Comparison of ENCODE assay signal across 8 cellular contexts in genomic region chr7:129524405-129524804, GRCh38. TPM values are rescaled to one million over a fixed set of nuclear protein-coding genes. Genes with fewer than 3 reads are reported as not detected.
DNase-seq lines count a peak whose midpoint lies in the region; ATAC-seq and TF ChIP-seq lines count a peak whose summit lies in the region.
"Not testable (repeated sequence)": the region's sequence is repeated elsewhere in the genome, so short reads cannot be mapped to it uniquely, and the experiment has no call there.
"Had no signal": no experiment of that assay in that cellular context is flagged by ENCODE, and none has a peak within 500 bp of the region (broad histone marks: within the 10 kb centered on the region; RNA-seq: fewer than 3 reads in every experiment).

No MANE protein-coding gene starts in this region.

- TF ChIP-seq RAD21 in IMR-90 (IDR thresholded peaks at IDR 0.05; ENCODE audit: low read length) = not testable (repeated sequence)

- no CpG with 5 or more reads among the region's 2 CpGs for WGBS in IMR-90 (ENCODE audit: extremely low coverage in 2 of 2, insufficient read length in 1 of 2), 2 experiments

- H2BK5ac ChIP-seq in IMR-90 (ENCODE audit: low read depth, low read length, poor library complexity, severe bottlenecking) = not testable (repeated sequence)

- TF ChIP-seq CTCF in IMR-90 (conservative IDR thresholded peaks at IDR 0.05; ENCODE audit: low read depth, low read length); astrocyte of the spinal cord (IDR thresholded peaks at IDR 0.05; ENCODE audit: low read depth, low read length); fibroblast of pulmonary artery (IDR thresholded peaks at IDR 0.05; ENCODE audit: low read length, missing control alignments): not testable (repeated sequence)

- BruUV-seq in IMR-90 (replicated peaks; lab: Mats Ljungman, UMichigan) = not testable (repeated sequence)

- not testable (repeated sequence) for H4K91ac ChIP-seq in IMR-90 (ENCODE audit: insufficient read depth, low read depth, low read length)

- ATAC-seq in IMR-90 (ENCODE audit: low read depth) = 0 out of 2 replicates have a peak, but pooled peaks have one; percentile 35

- not testable (repeated sequence) for H2AK5ac ChIP-seq in IMR-90 (ENCODE audit: low read depth, low read length)

- not testable (repeated sequence) for H3K9ac ChIP-seq in IMR-90 (ENCODE audit: low read depth, low read length)

- H2BK15ac ChIP-seq in IMR-90 (ENCODE audit: low read depth, low read length) = not testable (repeated sequence)

- not testable (repeated sequence) for H2BK20ac ChIP-seq in IMR-90 (ENCODE audit: low read depth, low read length)

- not testable (repeated sequence) for H3K4ac ChIP-seq in IMR-90 (ENCODE audit: low read depth, low read length)

- CTCF ChIA-PET in IMR-90 (lab: Yijun Ruan, JAX) = interaction anchor here (0.6 to 0.7 kb wide), 2 partner anchors 31 to 44 kb away, joined by 3 read pairs; no protein-coding TSS in a partner anchor

- H3K18ac ChIP-seq in IMR-90 (ENCODE audit: low read depth, low read length) = not testable (repeated sequence)

- H3K4me1 ChIP-seq in IMR-90 (ENCODE audit: control insufficient read depth, insufficient read depth, low read length) = not testable (repeated sequence)

- not testable (repeated sequence) for H3K79me1 ChIP-seq in IMR-90 (ENCODE audit: low read depth in 1 of 2, low read length in 2 of 2)

- POLR2A ChIA-PET in IMR-90 (lab: Charles Lee; ENCODE audit: unreplicated experiment) = not testable (repeated sequence)

- not testable (repeated sequence) for H3K9me3 ChIP-seq in IMR-90 (ENCODE audit: control insufficient read depth, insufficient read depth, low read length)

- in situ Hi-C loops in IMR-90 (cut with MboI; ENCODE audit: low sequenced_read_pairs); SK-MEL-5 (cut with HindIII; ENCODE audit: low pct_unique_long_range_greater_than_20kb, low sequenced_read_pairs); astrocyte of the spinal cord (cut with HindIII; ENCODE audit: low sequenced_read_pairs): not testable (repeated sequence)

- H3K4me2 ChIP-seq in IMR-90 (ENCODE audit: low read depth, low read length) = not testable (repeated sequence)

- H3K27ac ChIP-seq in IMR-90 (ENCODE audit: insufficient read depth, low read length) = not testable (repeated sequence)

- DNase-seq in ELR (ENCODE audit: low read depth) (peak; percentile 71), IMR-90 (peak; percentile 51), NCI-H2171 (lab: John Stamatoyannopoulos, UW) (peak; percentile 23), SK-MEL-5 (ENCODE audit: low read depth, low spot score) (peak; percentile 51), astrocyte of the spinal cord (ENCODE audit: low read depth, low spot score) (peak; percentile 32), fibroblast of pulmonary artery (ENCODE audit: low read depth) (peak; percentile 75), myocyte (ENCODE audit: low read depth) (peak; percentile 81)

- not testable (repeated sequence) for H3K4me3 ChIP-seq in IMR-90 (ENCODE audit: insufficient read depth, low read depth, low read length); astrocyte of the spinal cord (ENCODE audit: low read depth, low read length); fibroblast of pulmonary artery (replicated peaks; ENCODE audit: low read depth, low read length)

- dilution Hi-C loops in IMR-90 (cut with HindIII; ENCODE audit: low sequenced_read_pairs, unreplicated experiment) = not testable (repeated sequence)

- H4K8ac ChIP-seq in IMR-90 (ENCODE audit: low read depth in 2 of 2, low read length in 2 of 2) = not testable (repeated sequence)

- H3K14ac ChIP-seq in IMR-90 (replicated peaks; ENCODE audit: low read depth, low read length) = not testable (repeated sequence)

- H4K20me1 ChIP-seq in IMR-90 (ENCODE audit: insufficient read depth, low read length) = not testable (repeated sequence)

- H3K23ac ChIP-seq in IMR-90 (ENCODE audit: low read depth, low read length) = not testable (repeated sequence)

- not testable (repeated sequence) for H3K36me3 ChIP-seq in IMR-90 (ENCODE audit: control insufficient read depth, insufficient read depth, low read length)

- H3K56ac ChIP-seq in IMR-90 (ENCODE audit: extremely low read depth, insufficient read depth, low read length) = not testable (repeated sequence)

- peaks cover 30% of the 10 kb centered on the region for H3K27me3 ChIP-seq in IMR-90 (ENCODE audit: control insufficient read depth, insufficient read depth, low read length)

- not testable (repeated sequence) for TF ChIP-seq POLR2A in IMR-90 (IDR thresholded peaks at IDR 0.05; ENCODE audit: low read depth, low read length)

- not testable (repeated sequence) for H4K5ac ChIP-seq in IMR-90 (ENCODE audit: low read depth, low read length)

- H2BK120ac ChIP-seq in IMR-90 (ENCODE audit: low read depth, low read length) = not testable (repeated sequence)

- not testable (repeated sequence) for H2AFZ ChIP-seq in IMR-90 (replicated peaks; ENCODE audit: low read length, poor library complexity)

- H3K9me1 ChIP-seq in IMR-90 (ENCODE audit: insufficient read depth, low read length) = not testable (repeated sequence)

- not testable (repeated sequence) for H2AK9ac ChIP-seq in IMR-90 (replicated peaks; ENCODE audit: low read depth, low read length, poor library complexity)

- intact Hi-C loops in IMR-90 (cut with micrococcal nuclease) = not testable (repeated sequence)

TF ChIP-seq in IMR-90, 13 proteins besides CTCF, POLR2A, EP300 and RAD21:
- TF ChIP-seq CEBPB (IDR thresholded peaks at IDR 0.05; ENCODE audit: low read depth, low read length) = peak; percentile 84

RNA-seq across cellular contexts. Expression of gene SMKR1, which starts 22.1 kb away (rescaled TPM):
- total RNA-seq in IMR-90 (2012; rRNA removed) (not detected in 2 replicates), myocyte (1.6 and 3.9 TPM in 2 replicates)
- polyA plus RNA-seq in IMR-90 (2012; rRNA removed) = 0.26 TPM in 1 of 2 replicates, not detected in the other
- 0.04 TPM in 1 of 2 replicates, not detected in the other for polyA plus RNA-seq in IMR-90 (2012; cell fraction: cytosol; rRNA removed)
- not detected in 2 replicates for polyA plus RNA-seq in IMR-90 (2012; cell fraction: nucleus; rRNA removed; ENCODE audit: low replicate concordance)
- 0.98 and 1.4 TPM in 2 replicates for total RNA-seq in SK-MEL-5 (2014; rRNA removed; shearing (Covaris generic))
- polyA plus RNA-seq in SK-MEL-5 (2015; cell fraction: cytosol; rRNA removed) = 0.70 and 1.5 TPM in 2 replicates
- not detected in 2 replicates for polyA plus RNA-seq in SK-MEL-5 (2015; cell fraction: nucleus; rRNA removed)
- 0.69 TPM for polyA plus RNA-seq in myocyte (2012)
- total RNA-seq: gastroesophageal sphincter had no signal

Comparison
In these comparisons a context has a peak if more than half of its experiments do, and no peak if none do; other contexts are left out.
1. DNase-seq: peak in every context shown above with its lines; median percentile 81 in myocyte; 75 in fibroblast of pulmonary artery; 71 in ELR; 51 in IMR-90; 51 in SK-MEL-5; 32 in astrocyte of the spinal cord; 23 in NCI-H2171.